ENCODE assay signal across 26 cellular contexts in genomic region chr11:34269031-34269430, GRCh38.
A peak's percentile ranks its signal among the peaks of the same experiment; 100 is the strongest.
DNase-seq lines count a peak whose midpoint lies in the region; ATAC-seq and TF ChIP-seq lines count a peak whose summit lies in the region.
"Had no signal": no experiment of that assay in that cellular context is flagged by ENCODE, and none has a peak within 500 bp of the region (broad histone marks: within the 10 kb centered on the region; RNA-seq: fewer than 3 reads in every experiment).

No MANE protein-coding gene starts in this region.

- no peak overlapping the region for H3K18ac ChIP-seq in H9 (ENCODE audit: insufficient read length, low read depth, low read length)

- H3T11ph ChIP-seq in H9 (ENCODE audit: low read length): no peak overlapping the region

- H2BK20ac ChIP-seq in H9 (ENCODE audit: low read depth, low read length, poor library complexity, severe bottlenecking): no peak overlapping the region

- no peak overlapping the region for H2BK120ac ChIP-seq in H9 (ENCODE audit: low read depth, low read length, poor library complexity, severe bottlenecking)

- no peaks in the 10 kb centered on the region for H3K79me2 ChIP-seq in H9 (ENCODE audit: insufficient read depth, low read length)

- H4K8ac ChIP-seq in H9 (replicated peaks; ENCODE audit: insufficient read length, low read depth, low read length): no peak overlapping the region

- no peak overlapping the region for H3K56ac ChIP-seq in H9 (ENCODE audit: insufficient read length, low read depth, low read length)

- H2BK5ac ChIP-seq in H9 (ENCODE audit: insufficient read length, low read length): no peak overlapping the region

- H3K9me3 Mint-ChIP-seq in H9 (no peaks in the 10 kb centered on the region), neural crest cell (no peaks in the 10 kb centered on the region)
- H3K9me3 Mint-ChIP-seq: activated naive CD4-positive, alpha-beta T cell treated with anti-CD3 and anti-CD28 coated beads, Interleukin-2, amount 50 U/mL, for 72 hours; activated T-helper 17 cell treated with anti-CD3 and anti-CD28 coated beads, Interleukin-2, amount 50 U/mL, for 72 hours; CD8-positive, alpha-beta memory T cell; stimulated activated memory B cell treated with anti-CD40 and anti-IgM and Interleukin-4, amounts not matched to agents 10 μg/mL and 1 μg/mL and 100 μg/mL, for 72 hours; T-helper 1 cell treated with Interleukin-12 subunit alpha and Interleukin-12 subunit beta and Interleukin-4 antibody, amounts not matched to agents 30 μg/mL and 1 μg/mL, for 36 hours had no signal

- DNase-seq in H9 (no peak), NOMO-1 treated with dmso at 0.1 percent for 144 hours (lab: John Stamatoyannopoulos, UW; ENCODE audit: unreplicated experiment) (peak; percentile 6), amniotic epithelial cell (ENCODE audit: low read depth) (peak; percentile 21), neural crest cell (ENCODE audit: low read depth, low spot score) (no peak), esophagus squamous epithelium (lab: John Stamatoyannopoulos, UW) (no peak), mucosa of descending colon (no peak)
- DNase-seq: activated CD4-positive, alpha-beta T cell treated with anti-CD3 and anti-CD28 coated beads, Interleukin-2, amount 50 U/mL, for 1 hour; activated CD8-positive, alpha-beta memory T cell treated with anti-CD3 and anti-CD28 coated beads, Interleukin-2, amount 50 U/mL, for 4 hours; CD8-positive, alpha-beta memory T cell; DMS53; effector memory CD4-positive, alpha-beta T cell; GF-D8; lower lobe of right lung; NCI-H1436; NCI-H2171; NCI-H526 treated with DMSO at 0.1 percent for 48 hours; Right ventricle myocardium superior; small intestine; stimulated activated CD4-positive, alpha-beta T cell treated with anti-CD3 and anti-CD28 coated beads, Interleukin-2, amount 100 ng/mL, for 24 hours had no signal

- no peak for TF ChIP-seq CTCF in H9 (conservative IDR thresholded peaks at IDR 0.05)
- no peak for TF ChIP-seq CTCF in neural crest cell (conservative IDR thresholded peaks at IDR 0.05)
- no peak for TF ChIP-seq CTCF in esophagus squamous epithelium (IDR thresholded peaks at IDR 0.05)
- TF ChIP-seq CTCF in mucosa of descending colon (IDR thresholded peaks at IDR 0.05): no peak

- H3K27me3 ChIP-seq in H9 (ENCODE audit: insufficient read depth, low read length): no peaks in the 10 kb centered on the region
- H3K27me3 ChIP-seq in esophagus squamous epithelium: peaks cover 0 to 13% (median 0%) of the 10 kb centered on the region in 4 donors

- no peaks in the 10 kb centered on the region for H3K36me3 Mint-ChIP-seq in H9 (ENCODE audit: insufficient read depth in 1 of 3, low read depth in 3 of 3)
- no peaks in the 10 kb centered on the region for H3K36me3 Mint-ChIP-seq in neural crest cell (ENCODE audit: low read depth)
- H3K36me3 Mint-ChIP-seq: activated naive CD4-positive, alpha-beta T cell treated with anti-CD3 and anti-CD28 coated beads, Interleukin-2, amount 50 U/mL, for 72 hours; brain; CD8-positive, alpha-beta memory T cell; stimulated activated memory B cell treated with anti-CD40 and anti-IgM and Interleukin-4, amounts not matched to agents 10 μg/mL and 1 μg/mL and 100 μg/mL, for 72 hours had no signal

- H3K27ac Mint-ChIP-seq in H9 (peak overlapping the region in 1 of 3 experiments; percentile 62; a peak in 1 of 7 replicates), neural crest cell (ENCODE audit: unreplicated experiment) (peak overlapping the region; percentile 50)
- H3K27ac Mint-ChIP-seq: activated naive CD4-positive, alpha-beta T cell treated with anti-CD3 and anti-CD28 coated beads, Interleukin-2, amount 50 U/mL, for 72 hours; activated T-helper 17 cell treated with anti-CD3 and anti-CD28 coated beads, Interleukin-2, amount 50 U/mL, for 72 hours; CD8-positive, alpha-beta memory T cell; stimulated activated memory B cell treated with anti-CD40 and anti-IgM and Interleukin-4, amounts not matched to agents 10 μg/mL and 1 μg/mL and 100 μg/mL, for 72 hours; T-helper 1 cell treated with Interleukin-12 subunit alpha and Interleukin-12 subunit beta and Interleukin-4 antibody, amounts not matched to agents 30 μg/mL and 1 μg/mL, for 36 hours had no signal

- H4K5ac ChIP-seq in H9 (ENCODE audit: insufficient read length, low read depth, low read length): no peak overlapping the region

- H3K27me3 Mint-ChIP-seq in H9 (ENCODE audit: low read depth): no peaks in the 10 kb centered on the region; the same call in none of the 2 replicates
- H3K27me3 Mint-ChIP-seq in neural crest cell (ENCODE audit: low read depth): no peaks in the 10 kb centered on the region
- H3K27me3 Mint-ChIP-seq: stimulated activated memory B cell treated with anti-CD40 and anti-IgM and Interleukin-4, amounts not matched to agents 10 μg/mL and 1 μg/mL and 100 μg/mL, for 72 hours had no signal

- no peak overlapping the region for H3K4me3 Mint-ChIP-seq in H9
- no peak overlapping the region for H3K4me3 Mint-ChIP-seq in neural crest cell
- H3K4me3 Mint-ChIP-seq: activated T-helper 17 cell treated with anti-CD3 and anti-CD28 coated beads, Interleukin-2, amount 50 U/mL, for 72 hours; brain; CD8-positive, alpha-beta memory T cell; stimulated activated memory B cell treated with anti-CD40 and anti-IgM and Interleukin-4, amounts not matched to agents 10 μg/mL and 1 μg/mL and 100 μg/mL, for 72 hours; T-helper 1 cell treated with Interleukin-12 subunit alpha and Interleukin-12 subunit beta and Interleukin-4 antibody, amounts not matched to agents 30 μg/mL and 1 μg/mL, for 36 hours had no signal

- no peak overlapping the region for H3K4ac ChIP-seq in H9 (ENCODE audit: low read depth, low read length)

- no peaks in the 10 kb centered on the region for H4K20me1 ChIP-seq in H9 (ENCODE audit: control insufficient read depth, insufficient read depth, insufficient read length)

- no peak overlapping the region for H2AFZ ChIP-seq in H9 (ENCODE audit: low read length)

- H3K27ac ChIP-seq in H9 (ENCODE audit: insufficient read length, low read depth, low read length): no peak overlapping the region
- H3K27ac ChIP-seq in esophagus squamous epithelium: no peak overlapping the region
- H3K27ac ChIP-seq: lower lobe of right lung had no signal

- H3K4me1 ChIP-seq in H9 (ENCODE audit: insufficient read depth, low read length): peaks cover 4% of the 10 kb centered on the region; the same call in 1 of the 2 replicates
- peaks cover 7 to 18% (median 10%) of the 10 kb centered on the region in 3 donors for H3K4me1 ChIP-seq in esophagus squamous epithelium
- H3K4me1 ChIP-seq in mucosa of descending colon (ENCODE audit: low read depth): no peaks in the 10 kb centered on the region
- H3K4me1 ChIP-seq: lower lobe of right lung had no signal

- H3K9ac ChIP-seq in H9 (ENCODE audit: extremely low read depth, insufficient read length, low read length): no peak overlapping the region

- 0 out of 2 replicates have a peak overlapping the region, but pooled peaks have one; percentile 22 for H3K14ac ChIP-seq in H9 (ENCODE audit: insufficient read depth, low read length)

- no CpG with 5 or more reads among the region's 4 CpGs for WGBS in H9 (ENCODE audit: extremely low coverage, insufficient read length, low lambda C conversion rate)
- WGBS in esophagus squamous epithelium, 2 donors: 51 to 61% methylated on average over 4 of the region's 4 CpGs

- H3K36me3 ChIP-seq in esophagus squamous epithelium (no peaks in the 10 kb centered on the region), mucosa of descending colon (ENCODE audit: low read depth) (no peaks in the 10 kb centered on the region)
- H3K36me3 ChIP-seq: lower lobe of right lung had no signal

- peaks cover 17 to 30% of the 10 kb centered on the region in 2 experiments for H3K4me1 Mint-ChIP-seq in H9
- H3K4me1 Mint-ChIP-seq in neural crest cell: peaks cover 30% of the 10 kb centered on the region
- H3K4me1 Mint-ChIP-seq: activated T-helper 17 cell treated with anti-CD3 and anti-CD28 coated beads, Interleukin-2, amount 50 U/mL, for 72 hours; CD8-positive, alpha-beta memory T cell had no signal

- no peak overlapping the region for H2BK15ac ChIP-seq in H9 (ENCODE audit: low read depth, low read length)

- no peak overlapping the region for H2AK5ac ChIP-seq in H9 (ENCODE audit: insufficient read length, low read length)

- H3K9me3 ChIP-seq in H9 (ENCODE audit: control insufficient read depth, low read depth, low read length) (no peaks in the 10 kb centered on the region), esophagus squamous epithelium (no peaks in the 10 kb centered on the region), mucosa of descending colon (no peaks in the 10 kb centered on the region)
- H3K9me3 ChIP-seq: lower lobe of right lung had no signal

- H3K4me2 ChIP-seq in H9 (ENCODE audit: insufficient read depth, insufficient read length, low read length): no peak overlapping the region

- no peak for TF ChIP-seq POLR2A in esophagus squamous epithelium (IDR thresholded peaks at IDR 0.05)

- H3K4me3 ChIP-seq in esophagus squamous epithelium (no peak overlapping the region), mucosa of descending colon (no peak overlapping the region)
- H3K4me3 ChIP-seq: lower lobe of right lung had no signal

- H3K23ac ChIP-seq in H9 (ENCODE audit: insufficient read length, low read depth, low read length): no peak overlapping the region

- no peaks in the 10 kb centered on the region for H3K23me2 ChIP-seq in H9 (ENCODE audit: insufficient read length, low read depth, low read length, poor library complexity, severe bottlenecking)

- intact Hi-C loops in esophagus squamous epithelium (cut with DNase I) (no loop called here), mucosa of descending colon (cut with DNase I, micrococcal nuclease) (no loop called here)

- no peak overlapping the region for H4K91ac ChIP-seq in H9 (ENCODE audit: insufficient read length, low read depth, low read length)

- H3K79me1 ChIP-seq in H9 (ENCODE audit: insufficient read depth, low read depth, low read length, poor library complexity, severe bottlenecking): no peaks in the 10 kb centered on the region

- ATAC-seq in HG02885 (IDR thresholded peaks at IDR 0.05; ENCODE audit: poor library complexity, unreplicated experiment) (no peak), GM21528 (IDR thresholded peaks at IDR 0.05; ENCODE audit: low FRiP score, unreplicated experiment) (no peak), mucosa of descending colon (no peak)
- ATAC-seq: activated naive CD4-positive, alpha-beta T cell treated with anti-CD3 and anti-CD28 coated beads, Interleukin-2, amount 50 U/mL, for 72 hours; activated T-helper 17 cell treated with anti-CD3 and anti-CD28 coated beads, Interleukin-2, amount 50 U/mL, for 72 hours; lower lobe of right lung; stimulated activated memory B cell treated with anti-CD40 and anti-IgM and Interleukin-4, amounts not matched to agents 10 μg/mL and 1 μg/mL and 100 μg/mL, for 72 hours had no signal

- H2BK12ac ChIP-seq in H9 (ENCODE audit: insufficient read length, low read depth, low read length): no peak overlapping the region

Comparison
In these comparisons a context has a peak if more than half of its experiments do, and no peak if none do; other contexts are left out.
1. DNase-seq: peak in NOMO-1 treated with dmso at 0.1 percent for 144 hours (single experiment) and amniotic epithelial cell (single experiment); none in H9 (single experiment), neural crest cell (single experiment), esophagus squamous epithelium (single experiment) and mucosa of descending colon (0 of 3).